In the genomic region with DNA sequence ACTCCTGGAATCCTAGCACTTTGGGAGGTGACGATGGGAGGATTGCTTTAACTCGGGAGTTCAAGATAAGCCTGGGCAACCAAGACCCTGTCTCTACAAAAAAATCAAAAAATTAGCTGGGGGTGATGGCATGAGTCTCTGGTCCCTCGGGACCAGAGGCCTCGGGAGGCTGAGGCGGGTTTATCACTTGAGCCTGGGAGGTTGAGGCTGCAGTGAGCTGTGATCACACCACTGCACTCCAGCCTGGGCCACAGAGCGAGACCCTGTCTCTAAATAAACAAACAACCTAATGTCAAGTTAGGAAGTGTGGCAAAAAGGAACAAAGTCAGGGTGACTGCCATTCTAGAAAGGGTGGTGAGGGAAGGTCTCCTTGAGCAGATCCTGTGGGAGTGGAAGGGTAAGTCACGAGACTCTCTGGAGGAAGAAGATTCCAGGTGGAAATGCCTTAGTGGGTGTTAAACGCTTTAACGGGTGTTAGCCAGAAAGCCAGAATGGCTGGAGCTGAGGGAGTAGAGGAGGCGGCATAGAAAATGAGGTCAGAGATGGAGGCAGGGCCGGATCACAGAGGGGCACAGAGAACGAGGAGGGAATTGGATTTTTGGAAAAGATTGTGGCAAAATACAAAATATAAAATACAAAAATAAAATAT, we compare ENCODE assay signal across 1 cellular context.
TF ChIP-seq lines count a peak whose summit lies in the region.

No MANE protein-coding gene starts in this region.

TF ChIP-seq in HepG2, 621 proteins besides CTCF, POLR2A, EP300 and RAD21 (continued from another document):
- TF ChIP-seq, protein P1, sequence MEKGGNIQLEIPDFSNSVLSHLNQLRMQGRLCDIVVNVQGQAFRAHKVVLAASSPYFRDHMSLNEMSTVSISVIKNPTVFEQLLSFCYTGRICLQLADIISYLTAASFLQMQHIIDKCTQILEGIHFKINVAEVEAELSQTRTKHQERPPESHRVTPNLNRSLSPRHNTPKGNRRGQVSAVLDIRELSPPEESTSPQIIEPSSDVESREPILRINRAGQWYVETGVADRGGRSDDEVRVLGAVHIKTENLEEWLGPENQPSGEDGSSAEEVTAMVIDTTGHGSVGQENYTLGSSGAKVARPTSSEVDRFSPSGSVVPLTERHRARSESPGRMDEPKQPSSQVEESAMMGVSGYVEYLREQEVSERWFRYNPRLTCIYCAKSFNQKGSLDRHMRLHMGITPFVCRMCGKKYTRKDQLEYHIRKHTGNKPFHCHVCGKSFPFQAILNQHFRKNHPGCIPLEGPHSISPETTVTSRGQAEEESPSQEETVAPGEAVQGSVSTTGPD (CRISPR knock-in tag; IDR thresholded peaks at IDR 0.05), result no peak
- TF ChIP-seq PPARG (CRISPR knock-in tag; conservative IDR thresholded peaks at IDR 0.05) (no peak), JDP2 (CRISPR knock-in tag; IDR thresholded peaks at IDR 0.05; ENCODE audit: borderline replicate concordance) (no peak), REXO4 (CRISPR knock-in tag; IDR thresholded peaks at IDR 0.05; ENCODE audit: borderline replicate concordance) (no peak), ZNF652 (CRISPR knock-in tag; IDR thresholded peaks at IDR 0.05; ENCODE audit: borderline replicate concordance, low read depth) (no peak), BRD4 (CRISPR knock-in tag; IDR thresholded peaks at IDR 0.05) (no peak), FOXP1 (IDR thresholded peaks at IDR 0.05) (no peak), FOXP1 (CRISPR knock-in tag; IDR thresholded peaks at IDR 0.05) (no peak)
- TF ChIP-seq, protein P2, sequence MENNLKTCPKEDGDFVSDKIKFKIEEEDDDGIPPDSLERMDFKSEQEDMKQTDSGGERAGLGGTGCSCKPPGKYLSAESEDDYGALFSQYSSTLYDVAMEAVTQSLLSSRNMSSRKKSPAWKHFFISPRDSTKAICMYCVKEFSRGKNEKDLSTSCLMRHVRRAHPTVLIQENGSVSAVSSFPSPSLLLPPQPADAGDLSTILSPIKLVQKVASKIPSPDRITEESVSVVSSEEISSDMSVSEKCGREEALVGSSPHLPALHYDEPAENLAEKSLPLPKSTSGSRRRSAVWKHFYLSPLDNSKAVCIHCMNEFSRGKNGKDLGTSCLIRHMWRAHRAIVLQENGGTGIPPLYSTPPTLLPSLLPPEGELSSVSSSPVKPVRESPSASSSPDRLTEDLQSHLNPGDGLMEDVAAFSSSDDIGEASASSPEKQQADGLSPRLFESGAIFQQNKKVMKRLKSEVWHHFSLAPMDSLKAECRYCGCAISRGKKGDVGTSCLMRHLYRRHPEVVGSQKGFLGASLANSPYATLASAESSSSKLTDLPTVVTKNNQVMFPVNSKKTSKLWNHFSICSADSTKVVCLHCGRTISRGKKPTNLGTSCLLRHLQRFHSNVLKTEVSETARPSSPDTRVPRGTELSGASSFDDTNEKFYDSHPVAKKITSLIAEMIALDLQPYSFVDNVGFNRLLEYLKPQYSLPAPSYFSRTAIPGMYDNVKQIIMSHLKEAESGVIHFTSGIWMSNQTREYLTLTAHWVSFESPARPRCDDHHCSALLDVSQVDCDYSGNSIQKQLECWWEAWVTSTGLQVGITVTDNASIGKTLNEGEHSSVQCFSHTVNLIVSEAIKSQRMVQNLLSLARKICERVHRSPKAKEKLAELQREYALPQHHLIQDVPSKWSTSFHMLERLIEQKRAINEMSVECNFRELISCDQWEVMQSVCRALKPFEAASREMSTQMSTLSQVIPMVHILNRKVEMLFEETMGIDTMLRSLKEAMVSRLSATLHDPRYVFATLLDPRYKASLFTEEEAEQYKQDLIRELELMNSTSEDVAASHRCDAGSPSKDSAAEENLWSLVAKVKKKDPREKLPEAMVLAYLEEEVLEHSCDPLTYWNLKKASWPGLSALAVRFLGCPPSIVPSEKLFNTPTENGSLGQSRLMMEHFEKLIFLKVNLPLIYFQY (CRISPR knock-in tag; IDR thresholded peaks at IDR 0.05; ENCODE audit: borderline replicate concordance), result no peak
